Comparison of ENCODE assay signal across 28 cellular contexts in genomic region chr12:7089196-7089871, GRCh38. TPM values are rescaled to one million over a fixed set of nuclear protein-coding genes. Genes with fewer than 3 reads are reported as not detected.
DNase-seq lines count a peak whose midpoint lies in the region; ATAC-seq and TF ChIP-seq lines count a peak whose summit lies in the region.
"Had no signal": no experiment of that assay in that cellular context is flagged by ENCODE, and none has a peak within 500 bp of the region (broad histone marks: within the 10 kb centered on the region; RNA-seq: fewer than 3 reads in every experiment).

No MANE protein-coding gene starts in this region.

- H3K9me3 ChIP-seq in ascending aorta = no peaks in the 10 kb centered on the region
- no peaks in the 10 kb centered on the region for H3K9me3 ChIP-seq in lower lobe of right lung
- H3K9me3 ChIP-seq in thyroid gland = no peaks in the 10 kb centered on the region

- TF ChIP-seq POLR2A in thyroid gland (IDR thresholded peaks at IDR 0.05) = no peak

- peaks cover 36 to 56% of the 10 kb centered on the region in 2 donors for H3K36me3 ChIP-seq in ascending aorta
- H3K36me3 ChIP-seq in lower lobe of right lung = peaks cover 25% of the 10 kb centered on the region
- peaks cover 0 to 5% of the 10 kb centered on the region in 2 donors for H3K36me3 ChIP-seq in thyroid gland

- H3K27ac ChIP-seq in ascending aorta (peak overlapping the region; percentile 77 to 79), lower lobe of right lung (peak overlapping the region; percentile 78), thyroid gland (peak overlapping the region in 2 of 3 donors; percentile 34 to 63)
- H3K27ac ChIP-seq: GM23248, parathyroid adenoma had no signal

- ATAC-seq in lower lobe of right lung (no peak), HG03432 (IDR thresholded peaks at IDR 0.05; ENCODE audit: unreplicated experiment) (no peak), GM18519 (IDR thresholded peaks at IDR 0.05; ENCODE audit: low FRiP score, unreplicated experiment) (no peak)
- ATAC-seq: activated naive CD4-positive, alpha-beta T cell treated with anti-CD3 and anti-CD28 coated beads, Interleukin-2, amount 50 U/mL, for 72 hours; stimulated activated naive CD8-positive, alpha-beta T cell treated with anti-CD3 and anti-CD28 coated beads, Interleukin-15, amount 100 ng/mL, for 72 hours had no signal

- TF ChIP-seq CTCF in ascending aorta (IDR thresholded peaks at IDR 0.05) (no peak), lower lobe of right lung (IDR thresholded peaks at IDR 0.05) (no peak), thyroid gland (IDR thresholded peaks at IDR 0.05) (no peak), HFFc6 (IDR thresholded peaks at IDR 0.05) (no peak)

- no peak overlapping the region for H3K27ac Mint-ChIP-seq in HFFc6
- H3K27ac Mint-ChIP-seq: activated B cell treated with CpG ODN at 0.5 μM for 24 hours; activated CD4-positive, alpha-beta T cell treated with anti-CD3 and anti-CD28 coated beads, Interleukin-2, amount 10 ng/mL, durations not matched to agents 7 days and 5 days; activated naive CD4-positive, alpha-beta T cell treated with anti-CD3 and anti-CD28 coated beads, Interleukin-2, amount 50 U/mL, for 72 hours; B cell; stimulated activated naive CD8-positive, alpha-beta T cell treated with anti-CD3 and anti-CD28 coated beads, Interleukin-15, amount 100 ng/mL, for 72 hours; type B pancreatic cell had no signal

- peak; percentile 16 for DNase-seq in D341Med (ENCODE audit: low spot score)
- peak in 1 of 2 donors; percentile 62 for DNase-seq in ascending aorta (ENCODE audit: low spot score in 2 of 2)
- DNase-seq in lower lobe of right lung = no peak
- DNase-seq in thyroid gland = no peak
- no peak for DNase-seq in HFFc6
- DNase-seq: activated B cell treated with CpG ODN at 0.5 μM for 24 hours; activated CD4-positive, alpha-beta T cell treated with anti-CD3 and anti-CD28 coated beads, Interleukin-2, amount 10 ng/mL, durations not matched to agents 7 days and 5 days; activated effector memory CD4-positive, alpha-beta T cell treated with Interleukin-2 at 50 U/mL for 16 hours; CD4-positive, alpha-beta memory T cell; effector CD8-positive, alpha-beta T cell; head of caudate nucleus; NCI-H1092 treated with DMSO at 0.1 percent for 48 hours; NCI-H187; NCI-H2171; NCI-H510A; OCI-M1; retina; stimulated activated naive CD8-positive, alpha-beta T cell treated with anti-CD3 and anti-CD28 coated beads, Interleukin-15, amount 100 ng/mL, for 72 hours had no signal

- H3K4me3 ChIP-seq in ascending aorta (peak overlapping the region in 1 of 2 donors; percentile 2), lower lobe of right lung (peak overlapping the region; percentile 65), thyroid gland (replicated peaks in 1 of 3) (no peak overlapping the region)
- H3K4me3 ChIP-seq: GM23248 had no signal

- no peaks in the 10 kb centered on the region for H3K27me3 ChIP-seq in ascending aorta
- H3K27me3 ChIP-seq in lower lobe of right lung (ENCODE audit: low read depth) = no peaks in the 10 kb centered on the region
- H3K27me3 ChIP-seq in thyroid gland = no peaks in the 10 kb centered on the region

- no peaks in the 10 kb centered on the region for H3K36me3 Mint-ChIP-seq in HFFc6 (ENCODE audit: low read depth)
- H3K36me3 Mint-ChIP-seq: activated naive CD4-positive, alpha-beta T cell treated with anti-CD3 and anti-CD28 coated beads, Interleukin-2, amount 50 U/mL, for 72 hours; type B pancreatic cell had no signal

- peaks cover 36% of the 10 kb centered on the region for H3K4me1 Mint-ChIP-seq in HFFc6 (ENCODE audit: low read depth)

- H3K4me3 Mint-ChIP-seq in HFFc6 = no peak overlapping the region
- H3K4me3 Mint-ChIP-seq: activated B cell treated with CpG ODN at 0.5 μM for 24 hours; activated CD4-positive, alpha-beta T cell treated with anti-CD3 and anti-CD28 coated beads, Interleukin-2, amount 10 ng/mL, durations not matched to agents 7 days and 5 days; B cell; CD4-positive, alpha-beta memory T cell; stimulated activated naive CD8-positive, alpha-beta T cell treated with anti-CD3 and anti-CD28 coated beads, Interleukin-15, amount 100 ng/mL, for 72 hours; type B pancreatic cell had no signal

- H3K4me1 ChIP-seq in ascending aorta (peaks cover 0 to 12% of the 10 kb centered on the region in 2 donors), lower lobe of right lung (peaks cover 7% of the 10 kb centered on the region), thyroid gland (peaks cover 0 to 21% of the 10 kb centered on the region in 2 donors)

- 80 to 88% methylated on average over 2 to 9 of the region's 11 CpGs for WGBS in thyroid gland, 2 donors

- no peaks in the 10 kb centered on the region for H3K9me3 Mint-ChIP-seq in HFFc6
- H3K9me3 Mint-ChIP-seq: activated B cell treated with CpG ODN at 0.5 μM for 24 hours; activated CD4-positive, alpha-beta T cell treated with anti-CD3 and anti-CD28 coated beads, Interleukin-2, amount 10 ng/mL, durations not matched to agents 7 days and 5 days; activated naive CD4-positive, alpha-beta T cell treated with anti-CD3 and anti-CD28 coated beads, Interleukin-2, amount 50 U/mL, for 72 hours; CD4-positive, alpha-beta memory T cell; stimulated activated naive CD8-positive, alpha-beta T cell treated with anti-CD3 and anti-CD28 coated beads, Interleukin-15, amount 100 ng/mL, for 72 hours; type B pancreatic cell had no signal

- intact Hi-C loops in ascending aorta (cut with DNase I) (no loop called here), lower lobe of right lung (cut with DNase I) (no loop called here), thyroid gland (cut with DNase I) (no loop called here)

- H3K27me3 Mint-ChIP-seq in HFFc6 (ENCODE audit: insufficient read depth) = peaks cover 10% of the 10 kb centered on the region
- H3K27me3 Mint-ChIP-seq: activated B cell treated with CpG ODN at 0.5 μM for 24 hours; CD4-positive, alpha-beta memory T cell; stimulated activated naive CD8-positive, alpha-beta T cell treated with anti-CD3 and anti-CD28 coated beads, Interleukin-15, amount 100 ng/mL, for 72 hours had no signal

RNA-seq across cellular contexts. Expression of gene C1R, which starts 2.9 kb away (rescaled TPM):
- total RNA-seq in ascending aorta (1,046 TPM), lower lobe of right lung (373 TPM), thyroid gland (100 to 1,000 TPM; 132 to 545 (median 312) TPM)
- total RNA-seq in HFFc6 (2021; fragmentation: NEBNext Ultra II Directional; extraction: Animal tissue kit (Norgen Biotek cat#: 25700)) = 10 to 100 TPM in 5 of 6 experiments, 1 to 10 TPM in 1; 9.3 to 43.4 (median 36.0) TPM

RNA-seq across cellular contexts. Expression of gene C1RL, which starts 19.7 kb away (rescaled TPM):
- total RNA-seq in ascending aorta (196 TPM), lower lobe of right lung (80.5 TPM), thyroid gland (100 to 1,000 TPM in 1 of 4 donors, 10 to 100 TPM in 3; 39.2 to 153 (median 59.5) TPM)
- total RNA-seq in HFFc6 (2021; fragmentation: NEBNext Ultra II Directional; extraction: Animal tissue kit (Norgen Biotek cat#: 25700)) = 10 to 100 TPM in 5 of 6 experiments, 1 to 10 TPM in 1; 8.5 to 20.0 (median 15.8) TPM

RNA-seq across cellular contexts. Expression of gene C1S, which starts 28.8 kb away (rescaled TPM):
- total RNA-seq in ascending aorta = 273 TPM
- 280 TPM for total RNA-seq in lower lobe of right lung
- 100 to 1,000 TPM; 137 to 470 (median 255) TPM for total RNA-seq in thyroid gland
- 10 to 100 TPM; 21.9 to 30.8 (median 30.2) TPM for total RNA-seq in HFFc6 (2021; fragmentation: NEBNext Ultra II Directional; extraction: Animal tissue kit (Norgen Biotek cat#: 25700))

RNA-seq across cellular contexts. Expression of gene RBP5, which starts 39.4 kb away (rescaled TPM):
- total RNA-seq in ascending aorta = 0.96 TPM
- 1.1 TPM for total RNA-seq in lower lobe of right lung
- 1 to 10 TPM in 2 of 4 donors, not detected in 2; 2.8 to 4.5 TPM for total RNA-seq in thyroid gland
- not detected for total RNA-seq in HFFc6 (2021; fragmentation: NEBNext Ultra II Directional; extraction: Animal tissue kit (Norgen Biotek cat#: 25700))
- total RNA-seq: A673; activated B cell treated with CpG ODN at 0.5 μM for 24 hours; activated naive CD4-positive, alpha-beta T cell treated with anti-CD3 and anti-CD28 coated beads, Interleukin-2, amount 50 U/mL, for 72 hours; GM23248; kidney epithelial cell; mammary epithelial cell had no signal

RNA-seq across cellular contexts. Expression of gene CLSTN3, which starts 40.8 kb away (rescaled TPM):
- total RNA-seq in ascending aorta (132 TPM), lower lobe of right lung (36.8 TPM), thyroid gland (10 to 100 TPM; 18.0 to 53.4 (median 37.3) TPM)
- total RNA-seq in HFFc6 (2021; fragmentation: NEBNext Ultra II Directional; extraction: Animal tissue kit (Norgen Biotek cat#: 25700)) = 10 to 100 TPM; 10.4 to 15.5 (median 13.7) TPM
